16 cellular contexts compared by ENCODE assay signal in the genomic region with DNA sequence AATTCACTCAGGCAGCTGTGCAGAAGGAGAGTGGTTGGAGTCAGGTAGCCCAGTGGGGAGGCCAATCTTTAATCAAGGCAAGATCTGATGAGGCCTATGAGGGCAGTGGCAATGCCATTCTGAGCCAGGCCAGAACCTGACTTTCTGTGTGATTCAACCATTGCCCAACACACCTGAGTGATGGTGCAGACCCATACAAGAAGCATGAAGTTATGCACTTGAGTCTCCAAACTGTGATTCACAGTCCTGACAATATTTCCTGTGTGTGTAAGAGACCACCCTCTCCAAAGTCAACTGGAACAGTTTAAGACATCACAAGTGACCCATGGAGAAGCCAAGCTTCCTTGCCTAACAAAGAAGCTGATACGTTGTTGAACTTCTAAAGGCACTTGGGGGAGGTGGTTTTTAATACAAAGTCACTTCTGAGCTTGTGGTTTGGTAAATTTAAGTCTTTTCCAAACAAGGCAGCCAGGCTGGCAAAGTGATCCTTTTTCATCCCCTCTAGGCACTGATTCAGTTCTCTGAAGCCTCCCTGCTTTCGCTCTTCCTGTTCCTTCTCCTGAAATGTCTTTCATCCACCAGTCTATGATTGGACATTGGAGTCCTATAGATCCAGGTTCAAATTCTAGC. TPM values are rescaled to one million over a fixed set of nuclear protein-coding genes. Genes with fewer than 3 reads are reported as not detected.
A peak's percentile ranks its signal among the peaks of the same experiment; 100 is the strongest.
DNase-seq lines count a peak whose midpoint lies in the region; ATAC-seq and TF ChIP-seq lines count a peak whose summit lies in the region.
"Had no signal": no experiment of that assay in that cellular context is flagged by ENCODE, and none has a peak within 500 bp of the region (broad histone marks: within the 10 kb centered on the region; RNA-seq: fewer than 3 reads in every experiment).

No MANE protein-coding gene starts in this region.

- H3K36me3 ChIP-seq in mesenchymal stem cell (ENCODE audit: control insufficient read depth in 1 of 2, insufficient read depth in 2 of 2, low read depth in 1 of 2, low read length in 2 of 2) = no peaks in the 10 kb centered on the region

- no peak overlapping the region for H2AK5ac ChIP-seq in mesenchymal stem cell (ENCODE audit: low read length, severe bottlenecking)

- H3K9ac ChIP-seq in mesenchymal stem cell (ENCODE audit: low read length) = no peak overlapping the region

- no peak overlapping the region for H2BK12ac ChIP-seq in mesenchymal stem cell (ENCODE audit: low read length in 2 of 2)

- no peaks in the 10 kb centered on the region for H3K79me1 ChIP-seq in mesenchymal stem cell (replicated peaks; ENCODE audit: low read length, poor library complexity, severe bottlenecking)

- H3K14ac ChIP-seq in mesenchymal stem cell (ENCODE audit: low read length in 2 of 2) = peak overlapping the region; percentile 11 to 21

- DNase-seq in DMS79 treated with DMSO at 0.1 percent for 48 hours (lab: John Stamatoyannopoulos, UW) (peak; percentile 28), DMS79 (lab: John Stamatoyannopoulos, UW) (no peak), epithelial cell of esophagus (ENCODE audit: low read depth) (peak; percentile 99), mesenchymal stem cell (no peak), Right ventricle myocardium superior (no peak), T-helper 17 cell (no peak), OCI-M1 (lab: John Stamatoyannopoulos, UW) (no peak), islet precursor cell (no peak)
- DNase-seq: AML-193; H9; NCI-H1105; NCI-H2081 treated with DMSO at 0.1 percent for 48 hours; NK-92 treated with Interleukin-12 subunit alpha and Interleukin-12 subunit beta, amount 100 ng/mL, for 24 hours had no signal

- H3K9me3 ChIP-seq in mesenchymal stem cell (ENCODE audit: control insufficient read depth, low read length) (no peaks in the 10 kb centered on the region), T-helper 17 cell (ENCODE audit: control insufficient read depth, low read length, poor library complexity, severe bottlenecking) (no peaks in the 10 kb centered on the region)

- 83% methylated on average over 2 of the region's 2 CpGs for WGBS in mesenchymal stem cell

- no peak overlapping the region for H2BK120ac ChIP-seq in mesenchymal stem cell (ENCODE audit: low read depth, low read length)

- no peak overlapping the region for H3K27ac ChIP-seq in mesenchymal stem cell (ENCODE audit: low read length, poor library complexity, severe bottlenecking)
- H3K27ac ChIP-seq: 22Rv1 had no signal

- no peak overlapping the region for H4K91ac ChIP-seq in mesenchymal stem cell (ENCODE audit: low read length)

- H3K27ac Mint-ChIP-seq in T-helper 17 cell = no peak overlapping the region
- H3K27ac Mint-ChIP-seq: CD14-positive monocyte had no signal

- intact Hi-C loops in Right ventricle myocardium superior (cut with DNase I) = no loop called here

- no peak overlapping the region for H3K4ac ChIP-seq in mesenchymal stem cell (ENCODE audit: low read depth in 1 of 2, low read length in 2 of 2)

- ATAC-seq in Right ventricle myocardium superior (ENCODE audit: poor library complexity) (no peak), T-helper 17 cell (no peak)

- TF ChIP-seq CTCF in epithelial cell of esophagus (IDR thresholded peaks at IDR 0.05; ENCODE audit: insufficient read depth, low read depth, low read length, missing control alignments) = peak; percentile 0

- no peak overlapping the region for H3K4me3 ChIP-seq in epithelial cell of esophagus (ENCODE audit: low read length)
- H3K4me3 ChIP-seq in mesenchymal stem cell (ENCODE audit: insufficient read depth in 1 of 2, low read depth in 1 of 2, low read length in 2 of 2) = no peak overlapping the region

- H4K8ac ChIP-seq in mesenchymal stem cell (ENCODE audit: low read length) = no peak overlapping the region

- no peak overlapping the region for H2BK5ac ChIP-seq in mesenchymal stem cell (ENCODE audit: low read depth, low read length, poor library complexity, severe bottlenecking)

- H3K36me3 Mint-ChIP-seq in T-helper 17 cell (ENCODE audit: low read depth) = no peaks in the 10 kb centered on the region
- H3K36me3 Mint-ChIP-seq: CD14-positive monocyte had no signal

- no peaks in the 10 kb centered on the region for H3K4me1 Mint-ChIP-seq in T-helper 17 cell
- H3K4me1 Mint-ChIP-seq: CD14-positive monocyte had no signal

- no peak overlapping the region for H3K18ac ChIP-seq in mesenchymal stem cell (ENCODE audit: low read depth in 1 of 2, low read length in 2 of 2)

- H3K23ac ChIP-seq in mesenchymal stem cell (ENCODE audit: low read length in 2 of 2) = no peak overlapping the region

- no peak overlapping the region for H2AFZ ChIP-seq in mesenchymal stem cell (ENCODE audit: low read depth, low read length)

- H3K27me3 Mint-ChIP-seq in T-helper 17 cell = peaks cover 19% of the 10 kb centered on the region

- no peak overlapping the region for H2BK15ac ChIP-seq in mesenchymal stem cell (ENCODE audit: low read depth, poor library complexity, severe bottlenecking)

- no peak overlapping the region for H3K4me3 Mint-ChIP-seq in T-helper 17 cell
- H3K4me3 Mint-ChIP-seq: CD14-positive monocyte, H9 had no signal

- no peak overlapping the region for H3K4me2 ChIP-seq in mesenchymal stem cell (ENCODE audit: low read length, poor library complexity, severe bottlenecking)

- H3K27me3 ChIP-seq in mesenchymal stem cell (ENCODE audit: control insufficient read depth in 1 of 2, insufficient read depth in 1 of 2, low read length in 2 of 2) = no peaks in the 10 kb centered on the region

- H3K4me1 ChIP-seq in mesenchymal stem cell (ENCODE audit: control insufficient read depth, insufficient read depth, low read depth, low read length) = peaks cover 1% of the 10 kb centered on the region

RNA-seq across cellular contexts. Expression of a gene that starts 49.0 kb away (rescaled TPM):
- polyA plus RNA-seq in mesenchymal stem cell (2013, experiment 1 of 2) = 0.47 TPM
- 0.74 TPM for polyA plus RNA-seq in mesenchymal stem cell (2013, experiment 2 of 2)
- total RNA-seq in Right ventricle myocardium superior (10.4 TPM), T-helper 17 cell (not detected)
- total RNA-seq: NCI-H460 had no signal
- polyA plus RNA-seq: CD14-positive monocyte had no signal

Comparison
In these comparisons a context has a peak if more than half of its experiments do, and no peak if none do; other contexts are left out.
1. DNase-seq: peak in DMS79 treated with DMSO at 0.1 percent for 48 hours (single experiment) and epithelial cell of esophagus (single experiment); none in DMS79 (single experiment), mesenchymal stem cell (single experiment), Right ventricle myocardium superior (single experiment), T-helper 17 cell (0 of 3), OCI-M1 (single experiment) and islet precursor cell (single experiment).
2. RNA of a gene that starts 49.0 kb away (total RNA-seq): 10.4 TPM in Right ventricle myocardium superior (single experiment); not detected in T-helper 17 cell; every median in the first group is over 10 times any median in the second.